12 cellular contexts compared by ENCODE assay signal in genomic region chr12:95763809-95764253, GRCh38. TPM values are rescaled to one million over a fixed set of nuclear protein-coding genes. Genes with fewer than 3 reads are reported as not detected.
DNase-seq lines count a peak whose midpoint lies in the region; ATAC-seq and TF ChIP-seq lines count a peak whose summit lies in the region.
"Had no signal": no experiment of that assay in that cellular context is flagged by ENCODE, and none has a peak within 500 bp of the region (broad histone marks: within the 10 kb centered on the region; RNA-seq: fewer than 3 reads in every experiment).

No MANE protein-coding gene starts in this region.

- no peak overlapping the region for H3K4me3 ChIP-seq in prostate gland
- H3K4me3 ChIP-seq: BLaER1, thyroid gland had no signal

- H3K9me3 Mint-ChIP-seq in activated CD4-positive, alpha-beta T cell treated with anti-CD3 and anti-CD28 coated beads for 36 hours (ENCODE audit: low read depth), result no peaks in the 10 kb centered on the region
- no peaks in the 10 kb centered on the region for H3K9me3 Mint-ChIP-seq in stimulated activated effector memory CD8-positive, alpha-beta T cell treated with anti-CD3 and anti-CD28 coated beads, Interleukin-12 subunit alpha, Interleukin-12 subunit beta, amount 100 ng/mL, for 72 hours

- no peaks in the 10 kb centered on the region for H3K9me3 ChIP-seq in prostate gland
- H3K9me3 ChIP-seq: BLaER1, thyroid gland had no signal

- intact Hi-C loops in activated CD4-positive, alpha-beta T cell treated with anti-CD3 and anti-CD28 coated beads for 36 hours (cut with DNase I, micrococcal nuclease), result no loop called here
- intact Hi-C loops in prostate gland (cut with DNase I), result no loop called here

- H3K27ac Mint-ChIP-seq in activated CD4-positive, alpha-beta T cell treated with anti-CD3 and anti-CD28 coated beads for 36 hours, result no peak overlapping the region
- H3K27ac Mint-ChIP-seq in stimulated activated effector memory CD8-positive, alpha-beta T cell treated with anti-CD3 and anti-CD28 coated beads, Interleukin-12 subunit alpha, Interleukin-12 subunit beta, amount 100 ng/mL, for 72 hours, result no peak overlapping the region
- H3K27ac Mint-ChIP-seq: IgD-negative memory B cell had no signal

- H3K27me3 Mint-ChIP-seq in activated CD4-positive, alpha-beta T cell treated with anti-CD3 and anti-CD28 coated beads for 36 hours, result peaks cover 29% of the 10 kb centered on the region

- no peaks in the 10 kb centered on the region for H3K27me3 ChIP-seq in prostate gland (replicated peaks; ENCODE audit: insufficient read depth)
- H3K27me3 ChIP-seq: BLaER1, thyroid gland had no signal

- POLR2A ChIA-PET in activated CD4-positive, alpha-beta T cell treated with anti-CD3 and anti-CD28 coated beads for 36 hours (lab: Charles Lee), result no interaction called here

- TF ChIP-seq CTCF in prostate gland (IDR thresholded peaks at IDR 0.05), result no peak

- no peak overlapping the region for H3K4me3 Mint-ChIP-seq in activated CD4-positive, alpha-beta T cell treated with anti-CD3 and anti-CD28 coated beads for 36 hours
- no peak overlapping the region for H3K4me3 Mint-ChIP-seq in stimulated activated effector memory CD8-positive, alpha-beta T cell treated with anti-CD3 and anti-CD28 coated beads, Interleukin-12 subunit alpha, Interleukin-12 subunit beta, amount 100 ng/mL, for 72 hours
- H3K4me3 Mint-ChIP-seq: IgD-negative memory B cell had no signal

- H3K4me1 Mint-ChIP-seq in activated CD4-positive, alpha-beta T cell treated with anti-CD3 and anti-CD28 coated beads for 36 hours, result peaks cover 3% of the 10 kb centered on the region
- peaks cover 6% of the 10 kb centered on the region for H3K4me1 Mint-ChIP-seq in stimulated activated effector memory CD8-positive, alpha-beta T cell treated with anti-CD3 and anti-CD28 coated beads, Interleukin-12 subunit alpha, Interleukin-12 subunit beta, amount 100 ng/mL, for 72 hours

- H3K36me3 Mint-ChIP-seq in activated CD4-positive, alpha-beta T cell treated with anti-CD3 and anti-CD28 coated beads for 36 hours (ENCODE audit: low read depth), result no peaks in the 10 kb centered on the region
- no peaks in the 10 kb centered on the region for H3K36me3 Mint-ChIP-seq in stimulated activated effector memory CD8-positive, alpha-beta T cell treated with anti-CD3 and anti-CD28 coated beads, Interleukin-12 subunit alpha, Interleukin-12 subunit beta, amount 100 ng/mL, for 72 hours

- no peak overlapping the region for H3K27ac ChIP-seq in prostate gland
- H3K27ac ChIP-seq: BLaER1, parathyroid adenoma, thyroid gland had no signal

- H3K36me3 ChIP-seq in prostate gland, result no peaks in the 10 kb centered on the region
- H3K36me3 ChIP-seq: BLaER1, thyroid gland had no signal

- TF ChIP-seq POLR2A in prostate gland (IDR thresholded peaks at IDR 0.05), result no peak

- no peaks in the 10 kb centered on the region for H3K4me1 ChIP-seq in prostate gland (replicated peaks)
- H3K4me1 ChIP-seq: BLaER1, parathyroid adenoma, thyroid gland had no signal

- DNase-seq in activated CD4-positive, alpha-beta T cell treated with anti-CD3 and anti-CD28 coated beads for 36 hours, result no peak
- DNase-seq in activated CD4-positive, alpha-beta T cell treated with anti-CD3 and anti-CD28 coated beads for 1 hour, result no peak
- DNase-seq in RKO (ENCODE audit: low spot score) (peak; percentile 85), fibroblast of peridontal ligament (ENCODE audit: extremely low read depth) (peak; percentile 85), foreskin melanocyte (no peak), prostate gland (ENCODE audit: low spot score) (no peak)
- DNase-seq in stimulated activated effector memory CD8-positive, alpha-beta T cell treated with anti-CD3 and anti-CD28 coated beads, Interleukin-12 subunit alpha, Interleukin-12 subunit beta, amount 100 ng/mL, for 72 hours (ENCODE audit: low spot score in 2 of 2), result no peak
- DNase-seq: thyroid gland had no signal

- ATAC-seq in activated CD4-positive, alpha-beta T cell treated with anti-CD3 and anti-CD28 coated beads for 36 hours, result peak; percentile 39
- peak; percentile 88 for ATAC-seq in stimulated activated effector memory CD8-positive, alpha-beta T cell treated with anti-CD3 and anti-CD28 coated beads, Interleukin-12 subunit alpha, Interleukin-12 subunit beta, amount 100 ng/mL, for 72 hours
- ATAC-seq in GM21515 (IDR thresholded peaks at IDR 0.05; ENCODE audit: unreplicated experiment), result no peak

- CTCF ChIA-PET in activated CD4-positive, alpha-beta T cell treated with anti-CD3 and anti-CD28 coated beads for 36 hours (lab: Charles Lee), result no interaction called here

RNA-seq across cellular contexts. Expression of gene NTN4, which starts 26.7 kb away (rescaled TPM):
- total RNA-seq in activated CD4-positive, alpha-beta T cell treated with anti-CD3 and anti-CD28 coated beads for 36 hours, result not detected
- 100 to 1,000 TPM in 1 of 2 donors, 10 to 100 TPM in 1; 79.2 to 118 TPM for total RNA-seq in prostate gland

Comparison
In these comparisons a context has a peak if more than half of its experiments do, and no peak if none do; other contexts are left out.
1. DNase-seq: peak in RKO (single experiment) and fibroblast of peridontal ligament (single experiment); none in activated CD4-positive, alpha-beta T cell treated with anti-CD3 and anti-CD28 coated beads for 36 hours (single experiment), activated CD4-positive, alpha-beta T cell treated with anti-CD3 and anti-CD28 coated beads for 1 hour (single experiment), stimulated activated effector memory CD8-positive, alpha-beta T cell treated with anti-CD3 and anti-CD28 coated beads, Interleukin-12 subunit alpha, Interleukin-12 subunit beta, amount 100 ng/mL, for 72 hours (0 of 2), foreskin melanocyte (single experiment) and prostate gland (single experiment).
2. RNA of gene NTN4, which starts 26.7 kb away (total RNA-seq): 79.2 to 118 TPM in prostate gland; not detected in activated CD4-positive, alpha-beta T cell treated with anti-CD3 and anti-CD28 coated beads for 36 hours; every median in the first group is over 10 times any median in the second.